In the genomic region with DNA sequence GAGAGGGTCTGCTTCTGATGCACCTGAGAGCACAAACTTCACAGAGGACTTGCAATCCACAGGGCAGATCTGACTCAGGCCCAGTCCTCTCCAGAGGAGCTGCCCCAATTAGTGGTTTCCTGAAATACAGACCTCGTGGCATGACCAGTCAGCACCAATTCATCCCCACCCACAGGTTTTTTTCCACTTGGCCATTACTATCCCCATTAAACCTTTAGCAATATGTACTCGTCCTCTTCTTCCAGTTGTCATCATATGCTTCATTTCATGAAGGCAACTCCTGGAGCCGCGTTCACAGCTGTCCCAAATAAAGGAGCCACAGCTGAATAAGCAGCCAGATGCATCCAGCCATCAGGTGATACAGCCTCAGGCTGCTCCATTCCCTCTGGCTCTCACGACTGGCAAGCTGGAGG, we compare ENCODE assay signal across 11 cellular contexts.
DNase-seq lines count a peak whose midpoint lies in the region; ATAC-seq and TF ChIP-seq lines count a peak whose summit lies in the region.
"Had no signal": no experiment of that assay in that cellular context is flagged by ENCODE, and none has a peak within 500 bp of the region (broad histone marks: within the 10 kb centered on the region; RNA-seq: fewer than 3 reads in every experiment).

No MANE protein-coding gene starts in this region.

- DNase-seq in DMS79 treated with DMSO at 0.1 percent for 48 hours (lab: John Stamatoyannopoulos, UW) (peak; percentile 52), NCI-H1092 treated with DMSO at 0.1 percent for 48 hours (lab: John Stamatoyannopoulos, UW) (peak; percentile 39), body of pancreas (peak in 3 of 4 donors; percentile 31 to 34 (median 33)), neuronal stem cell (ENCODE audit: low spot score) (no peak), GM10248 (ENCODE audit: extremely low spot score) (no peak), Right ventricle myocardium superior (no peak)
- DNase-seq in activated naive CD8-positive, alpha-beta T cell treated with anti-CD3 and anti-CD28 coated beads, Interleukin-2, amount 50 U/mL, for 24 hours = no peak
- DNase-seq: activated T-cell treated with anti-CD3 and anti-CD28 coated beads, Interleukin-2, amount 50 U/mL, for 48 hours; KBM-7; stimulated activated CD4-positive, alpha-beta T cell treated with anti-CD3 and anti-CD28 coated beads, Interleukin-12 subunit alpha, Interleukin-12 subunit beta, amount 100 ng/mL, for 4 hours had no signal

- 74 to 76% methylated on average over 5 of the region's 5 CpGs for WGBS in body of pancreas, 2 donors
- WGBS in neuronal stem cell (ENCODE audit: extremely low coverage in 2 of 2, insufficient read length in 2 of 2, insufficient replicate concordance in 1 of 2), 2 donors = no CpG with 5 or more reads among the region's 5 CpGs

- H2AFZ ChIP-seq in neuronal stem cell (ENCODE audit: low read length) = no peak overlapping the region

- no peak overlapping the region for H3K9ac ChIP-seq in neuronal stem cell (ENCODE audit: low read depth, low read length, poor library complexity)

- no peak for TF ChIP-seq POLR2A in body of pancreas (IDR thresholded peaks at IDR 0.05)

- no peaks in the 10 kb centered on the region for H3K36me3 Mint-ChIP-seq in activated naive CD8-positive, alpha-beta T cell treated with anti-CD3 and anti-CD28 coated beads, Interleukin-2, amount 50 U/mL, for 24 hours (ENCODE audit: low read depth)

- no peak overlapping the region for H2BK15ac ChIP-seq in neuronal stem cell (ENCODE audit: low read length)

- H4K91ac ChIP-seq in neuronal stem cell (ENCODE audit: low read depth, low read length, poor library complexity) = no peak overlapping the region

- no peak overlapping the region for H3K23ac ChIP-seq in neuronal stem cell (ENCODE audit: low read depth, low read length, poor library complexity)

- intact Hi-C loops in body of pancreas (cut with DNase I) = no loop called here
- intact Hi-C loops in Right ventricle myocardium superior (cut with DNase I) = no loop called here

- H3K14ac ChIP-seq in neuronal stem cell (ENCODE audit: low read length) = no peak overlapping the region

- H4K8ac ChIP-seq in neuronal stem cell (ENCODE audit: low read depth, low read length) = no peak overlapping the region

- no peaks in the 10 kb centered on the region for H3K4me1 Mint-ChIP-seq in activated naive CD8-positive, alpha-beta T cell treated with anti-CD3 and anti-CD28 coated beads, Interleukin-2, amount 50 U/mL, for 24 hours

- no peak overlapping the region for H3K4me3 Mint-ChIP-seq in activated naive CD8-positive, alpha-beta T cell treated with anti-CD3 and anti-CD28 coated beads, Interleukin-2, amount 50 U/mL, for 24 hours

- POLR2A ChIA-PET in GM10248 (lab: Yijun Ruan, JAX) = no interaction called here

- peak; percentile 42 for ATAC-seq in body of pancreas
- no peak for ATAC-seq in activated naive CD8-positive, alpha-beta T cell treated with anti-CD3 and anti-CD28 coated beads, Interleukin-2, amount 50 U/mL, for 24 hours
- no peak for ATAC-seq in Right ventricle myocardium superior (ENCODE audit: poor library complexity)
- ATAC-seq in HG03469 (IDR thresholded peaks at IDR 0.05; ENCODE audit: unreplicated experiment) = no peak

- no peaks in the 10 kb centered on the region for H3K79me1 ChIP-seq in neuronal stem cell (ENCODE audit: low read depth, low read length)

- TF ChIP-seq CTCF in body of pancreas (IDR thresholded peaks at IDR 0.05) = no peak
- no peak for TF ChIP-seq CTCF in GM10248 (IDR thresholded peaks at IDR 0.05; ENCODE audit: control extremely low read depth, extremely low read depth, low read depth, missing control alignments)

- H3K4me1 ChIP-seq in body of pancreas = peaks cover 20% of the 10 kb centered on the region
- H3K4me1 ChIP-seq in neuronal stem cell (ENCODE audit: control insufficient read depth in 2 of 2, insufficient read depth in 1 of 2, low read depth in 1 of 2, low read length in 2 of 2) = peaks cover 1 to 5% of the 10 kb centered on the region in 2 donors

- no peaks in the 10 kb centered on the region for H3K27me3 Mint-ChIP-seq in activated naive CD8-positive, alpha-beta T cell treated with anti-CD3 and anti-CD28 coated beads, Interleukin-2, amount 50 U/mL, for 24 hours

- H3K9me3 Mint-ChIP-seq in activated naive CD8-positive, alpha-beta T cell treated with anti-CD3 and anti-CD28 coated beads, Interleukin-2, amount 50 U/mL, for 24 hours = no peaks in the 10 kb centered on the region

- CTCF ChIA-PET in GM10248 (lab: Yijun Ruan, JAX) = no interaction called here

- no peak overlapping the region for H3K27ac Mint-ChIP-seq in activated naive CD8-positive, alpha-beta T cell treated with anti-CD3 and anti-CD28 coated beads, Interleukin-2, amount 50 U/mL, for 24 hours

- no peaks in the 10 kb centered on the region for H3K9me3 ChIP-seq in body of pancreas
- H3K9me3 ChIP-seq in neuronal stem cell (replicated peaks in 1 of 2; ENCODE audit: control insufficient read depth in 2 of 2, insufficient read depth in 1 of 2, low read depth in 1 of 2, low read length in 2 of 2) = no peaks in the 10 kb centered on the region

- no peak overlapping the region for H2BK5ac ChIP-seq in neuronal stem cell (ENCODE audit: low read length)

- no peaks in the 10 kb centered on the region for H3K27me3 ChIP-seq in body of pancreas
- no peaks in the 10 kb centered on the region for H3K27me3 ChIP-seq in neuronal stem cell (ENCODE audit: control insufficient read depth in 3 of 3, insufficient read depth in 3 of 3, low read depth in 1 of 3, low read length in 3 of 3)

- H3K4ac ChIP-seq in neuronal stem cell (ENCODE audit: low read length) = no peak overlapping the region

- H2AK5ac ChIP-seq in neuronal stem cell (ENCODE audit: low read depth, low read length) = no peak overlapping the region

- no peak overlapping the region for H2BK12ac ChIP-seq in neuronal stem cell (ENCODE audit: low read length)

- H2BK120ac ChIP-seq in neuronal stem cell (ENCODE audit: low read depth, low read length) = no peak overlapping the region

- H3K4me3 ChIP-seq in body of pancreas (no peak overlapping the region), neuronal stem cell (ENCODE audit: low read length in 2 of 2) (no peak overlapping the region)

- H3K27ac ChIP-seq in body of pancreas (no peak overlapping the region), neuronal stem cell (replicated peaks; ENCODE audit: low read length) (no peak overlapping the region)

- H3K18ac ChIP-seq in neuronal stem cell (ENCODE audit: low read length) = peak overlapping the region; percentile 39

- no peaks in the 10 kb centered on the region for H3K36me3 ChIP-seq in body of pancreas (replicated peaks in 1 of 2; ENCODE audit: insufficient read depth in 1 of 2, low read depth in 2 of 2)
- no peaks in the 10 kb centered on the region for H3K36me3 ChIP-seq in neuronal stem cell (replicated peaks in 1 of 2; ENCODE audit: control insufficient read depth in 2 of 2, insufficient read depth in 2 of 2, low read length in 2 of 2)

- no peak overlapping the region for H3K4me2 ChIP-seq in neuronal stem cell (ENCODE audit: insufficient read depth, low read length, poor library complexity, severe bottlenecking)

Comparison
In these comparisons a context has a peak if more than half of its experiments do, and no peak if none do; other contexts are left out.
1. DNase-seq: peak in DMS79 treated with DMSO at 0.1 percent for 48 hours (single experiment), NCI-H1092 treated with DMSO at 0.1 percent for 48 hours (single experiment) and body of pancreas (3 of 4); none in neuronal stem cell (single experiment), activated naive CD8-positive, alpha-beta T cell treated with anti-CD3 and anti-CD28 coated beads, Interleukin-2, amount 50 U/mL, for 24 hours (single experiment), GM10248 (single experiment) and Right ventricle myocardium superior (single experiment).